ENCODE assay signal across 22 cellular contexts in the genomic region with DNA sequence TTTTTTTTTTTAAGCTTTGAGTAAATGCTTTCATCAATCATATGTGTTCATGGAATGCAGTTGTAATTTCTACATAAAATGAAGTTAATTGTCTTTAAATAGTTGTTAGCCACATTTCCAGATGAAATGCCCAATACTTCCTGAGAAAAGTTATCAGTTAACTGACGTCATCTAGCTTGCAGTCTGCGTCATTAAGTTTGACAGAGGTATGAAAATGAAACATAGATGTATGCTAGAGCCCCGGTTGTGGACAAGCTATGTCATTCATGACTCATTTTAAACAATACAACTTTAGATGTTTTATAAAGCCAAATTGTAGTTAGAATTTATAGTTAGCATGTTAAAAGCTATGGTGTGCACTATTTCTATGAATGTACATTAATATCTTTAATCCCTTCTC.
A peak's percentile ranks its signal among the peaks of the same experiment; 100 is the strongest.
DNase-seq lines count a peak whose midpoint lies in the region; ATAC-seq, FAIRE-seq and TF ChIP-seq lines count a peak whose summit lies in the region.
"Had no signal": no experiment of that assay in that cellular context is flagged by ENCODE, and none has a peak within 500 bp of the region (broad histone marks: within the 10 kb centered on the region; RNA-seq: fewer than 3 reads in every experiment).

No MANE protein-coding gene starts in this region.

- H3K4me1 ChIP-seq in ACC112 (ENCODE audit: control insufficient read depth, insufficient read depth, low read length, unreplicated experiment) = peaks cover 31% of the 10 kb centered on the region
- no peaks in the 10 kb centered on the region for H3K4me1 ChIP-seq in astrocyte (ENCODE audit: insufficient read depth, low read length)

- peak overlapping the region; percentile 90 for H3K27ac Mint-ChIP-seq in astrocyte (ENCODE audit: unreplicated experiment)
- H3K27ac Mint-ChIP-seq: neural progenitor cell had no signal

- H3K27ac ChIP-seq in ACC112 (ENCODE audit: low read depth, low read length) = peak overlapping the region; percentile 79
- H3K27ac ChIP-seq in astrocyte (ENCODE audit: low read depth, low read length) = peak overlapping the region; percentile 60
- H3K27ac ChIP-seq: gastroesophageal sphincter, neural progenitor cell, right lobe of liver, tibial artery, WERI-Rb-1 had no signal

- no peak overlapping the region for H3K4me3 Mint-ChIP-seq in astrocyte (ENCODE audit: unreplicated experiment)
- H3K4me3 Mint-ChIP-seq: H9, neural progenitor cell had no signal

- H3K36me3 ChIP-seq in ACC112 (ENCODE audit: insufficient read depth, low read length) (no peaks in the 10 kb centered on the region), astrocyte (ENCODE audit: insufficient read depth, low read length) (no peaks in the 10 kb centered on the region)
- H3K36me3 ChIP-seq: gastroesophageal sphincter, neural progenitor cell, right lobe of liver, tibial artery, WERI-Rb-1 had no signal

- DNase-seq in HPDE6-E6E7 (ENCODE audit: extremely low spot score) = peak; percentile 12
- DNase-seq in astrocyte (ENCODE audit: low read depth) = peak; percentile 93
- DNase-seq in fibroblast of pulmonary artery (ENCODE audit: low read depth) = peak; percentile 87
- DNase-seq in posterior vena cava (ENCODE audit: low spot score) = no peak
- DNase-seq: activated CD8-positive, alpha-beta memory T cell treated with anti-CD3 and anti-CD28 coated beads for 24 hours; activated gamma-delta T cell; aorta; DMS153; H9; KBM-7; NCI-H1436 treated with DMSO at 0.1 percent for 48 hours; right lobe of liver; stimulated activated CD4-positive, alpha-beta T cell treated with anti-CD3 and anti-CD28 coated beads, Interleukin-4, amount 100 ng/mL, for 1 hour; SW 1271; tibial artery; WERI-Rb-1 had no signal

- H3K9me3 ChIP-seq in astrocyte (ENCODE audit: insufficient read depth, low read depth, low read length) = no peaks in the 10 kb centered on the region
- H3K9me3 ChIP-seq: gastroesophageal sphincter, right lobe of liver, tibial artery had no signal

- ATAC-seq in GM21529 (IDR thresholded peaks at IDR 0.05; ENCODE audit: unreplicated experiment) = no peak
- ATAC-seq in GM19324 (IDR thresholded peaks at IDR 0.05; ENCODE audit: low FRiP score, unreplicated experiment) = no peak
- ATAC-seq in HG02884 (IDR thresholded peaks at IDR 0.05; ENCODE audit: unreplicated experiment) = no peak
- ATAC-seq: gastroesophageal sphincter had no signal

- intact Hi-C loops in posterior vena cava (cut with DNase I) = no loop called here

- H3K27me3 ChIP-seq in ACC112 (ENCODE audit: insufficient read depth, low read length) (no peaks in the 10 kb centered on the region), astrocyte (ENCODE audit: insufficient read depth, low read length) (no peaks in the 10 kb centered on the region)
- H3K27me3 ChIP-seq: gastroesophageal sphincter, neural progenitor cell, right lobe of liver, tibial artery had no signal

- H4K20me1 ChIP-seq in astrocyte (ENCODE audit: insufficient read depth, low read length) = no peaks in the 10 kb centered on the region

- no peaks in the 10 kb centered on the region for H3K36me3 Mint-ChIP-seq in astrocyte (ENCODE audit: low read depth, unreplicated experiment)

- peak; percentile 9 for FAIRE-seq in astrocyte (lab: Jason Lieb, UNC)

- H3K9ac ChIP-seq in astrocyte (ENCODE audit: low read length) = no peak overlapping the region
- H3K9ac ChIP-seq: neural progenitor cell had no signal

- H3K4me2 ChIP-seq in astrocyte (ENCODE audit: low read length) = no peak overlapping the region
- H3K4me2 ChIP-seq: neural progenitor cell had no signal

- H3K27me3 Mint-ChIP-seq in astrocyte (ENCODE audit: low read depth, unreplicated experiment) = no peaks in the 10 kb centered on the region

- TF ChIP-seq CTCF in astrocyte (IDR thresholded peaks at IDR 0.05; ENCODE audit: insufficient read depth, low read depth, low read length) (no peak), fibroblast of pulmonary artery (IDR thresholded peaks at IDR 0.05; ENCODE audit: low read length, missing control alignments) (no peak)

- H3K9me3 Mint-ChIP-seq in astrocyte (ENCODE audit: unreplicated experiment) = no peaks in the 10 kb centered on the region

- peaks cover 44% of the 10 kb centered on the region for H3K4me1 Mint-ChIP-seq in astrocyte (ENCODE audit: low read depth, unreplicated experiment)

- H2AFZ ChIP-seq in ACC112 (ENCODE audit: low read length, unreplicated experiment) (no peak overlapping the region), astrocyte (ENCODE audit: low read depth, low read length) (no peak overlapping the region)
- H2AFZ ChIP-seq: neural progenitor cell had no signal

- H3K4me3 ChIP-seq in ACC112 (ENCODE audit: low read depth, low read length) = peak overlapping the region; percentile 1; the same call in 1 of the 2 replicates
- H3K4me3 ChIP-seq in astrocyte (ENCODE audit: insufficient read depth, low read depth, low read length) = no peak overlapping the region
- no peak overlapping the region for H3K4me3 ChIP-seq in fibroblast of pulmonary artery (replicated peaks; ENCODE audit: low read depth, low read length)
- H3K4me3 ChIP-seq: gastroesophageal sphincter, neural progenitor cell, right lobe of liver, tibial artery had no signal

- peaks cover 6% of the 10 kb centered on the region for H3K79me2 ChIP-seq in ACC112 (ENCODE audit: control insufficient read depth, insufficient read depth, low read length, unreplicated experiment)
- peaks cover 6% of the 10 kb centered on the region for H3K79me2 ChIP-seq in astrocyte (ENCODE audit: insufficient read depth, low read length)
